Comparison of ENCODE assay signal across 18 cellular contexts in the genomic region with DNA sequence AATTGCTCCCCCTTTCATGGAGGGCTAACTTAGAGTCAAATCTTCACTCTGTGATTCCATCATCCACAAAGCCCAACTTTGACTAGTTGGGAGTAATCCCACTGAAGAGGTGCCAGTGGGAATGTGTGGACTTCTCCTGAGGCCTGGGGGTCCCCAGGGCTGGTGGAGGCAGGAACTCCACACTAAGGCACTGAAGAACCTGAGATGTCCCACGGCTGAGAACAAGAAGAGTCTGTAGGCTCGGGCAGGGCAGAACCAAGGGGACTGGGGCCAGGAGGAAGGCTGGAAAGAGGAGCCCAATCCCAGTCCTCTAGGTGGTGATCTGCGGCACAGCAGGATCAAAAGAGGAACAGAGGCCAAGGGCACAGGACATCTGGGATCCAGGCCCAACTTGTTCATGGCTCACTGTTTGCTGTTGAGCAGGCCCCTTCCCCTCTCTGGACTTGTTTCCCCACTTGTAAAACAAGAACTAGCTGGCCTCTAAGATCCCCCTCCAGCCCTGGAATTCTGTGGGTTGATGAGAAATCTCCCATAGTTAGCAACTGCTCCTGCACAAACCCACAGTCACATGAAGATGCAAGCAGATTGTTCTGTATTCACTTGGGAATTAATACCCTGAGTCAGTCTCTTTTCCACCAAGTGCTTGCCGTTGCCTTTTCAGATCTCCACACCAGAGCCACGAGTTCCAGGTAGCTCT. TPM values are rescaled to one million over a fixed set of nuclear protein-coding genes. Genes with fewer than 3 reads are reported as not detected.
DNase-seq lines count a peak whose midpoint lies in the region; ATAC-seq and TF ChIP-seq lines count a peak whose summit lies in the region.
"Had no signal": no experiment of that assay in that cellular context is flagged by ENCODE, and none has a peak within 500 bp of the region (broad histone marks: within the 10 kb centered on the region; RNA-seq: fewer than 3 reads in every experiment).

No MANE protein-coding gene starts in this region.

- H3K4me3 Mint-ChIP-seq in chondrocyte (ENCODE audit: unreplicated experiment), result peak overlapping the region; percentile 33
- H3K4me3 Mint-ChIP-seq in activated CD4-positive, alpha-beta T cell treated with anti-CD3 and anti-CD28 coated beads, Interleukin-2, amount 10 ng/mL, durations not matched to agents 24 days and 14 days, result no peak overlapping the region
- H3K4me3 Mint-ChIP-seq: activated naive CD8-positive, alpha-beta T cell treated with anti-CD3 and anti-CD28 coated beads for 36 hours; activated T-helper 1 cell treated with anti-CD3 and anti-CD28 coated beads, Interleukin-12 subunit alpha, Interleukin-12 subunit beta, Interleukin-2, Interleukin-4 antibody, amounts not matched to agents 30 ng/mL and 10 ng/mL and 1 ng/mL, durations not matched to agents 14 hours and 24 hours and 36 hours; memory B cell had no signal

- TF ChIP-seq CTCF in chondrocyte (IDR thresholded peaks at IDR 0.05) (no peak), omental fat pad (IDR thresholded peaks at IDR 0.05) (no peak)

- H3K36me3 Mint-ChIP-seq in chondrocyte (ENCODE audit: low read depth), result no peaks in the 10 kb centered on the region
- H3K36me3 Mint-ChIP-seq in activated CD4-positive, alpha-beta T cell treated with anti-CD3 and anti-CD28 coated beads, Interleukin-2, amount 10 ng/mL, durations not matched to agents 24 days and 14 days (ENCODE audit: low read depth), result no peaks in the 10 kb centered on the region
- H3K36me3 Mint-ChIP-seq: activated naive CD8-positive, alpha-beta T cell treated with anti-CD3 and anti-CD28 coated beads for 36 hours; memory B cell had no signal

- DNase-seq in Right ventricle myocardium inferior (ENCODE audit: missing footprints), result peak; percentile 33
- no peak for DNase-seq in left cardiac atrium
- DNase-seq in chondrocyte (ENCODE audit: low spot score), result no peak
- peak; percentile 20 for DNase-seq in mesenteric fat pad (ENCODE audit: low spot score)
- DNase-seq in stromal cell of bone marrow (ENCODE audit: low read depth), result peak; percentile 50
- DNase-seq in omental fat pad (ENCODE audit: low spot score), result no peak
- DNase-seq in activated CD4-positive, alpha-beta T cell treated with anti-CD3 and anti-CD28 coated beads, Interleukin-2, amount 10 ng/mL, durations not matched to agents 24 days and 14 days, result no peak
- DNase-seq: activated naive CD8-positive, alpha-beta T cell treated with anti-CD3 and anti-CD28 coated beads for 36 hours; EL; NCI-H1105; NCI-H2081 treated with DMSO at 0.1 percent for 48 hours; NCI-H510A; stimulated activated CD4-positive, alpha-beta T cell treated with anti-CD3 and anti-CD28 coated beads, Interleukin-15, amount 100 ng/mL, for 24 hours had no signal

- intact Hi-C loops in Right ventricle myocardium inferior (cut with DNase I), result loop anchor here (5.0 kb wide), 1 partner anchor 273 kb away; no protein-coding TSS in a partner anchor
- intact Hi-C loops in left cardiac atrium (cut with DNase I), result loop anchor here (5.0 to 10.0 kb wide), 6 partner anchors 65 to 875 kb away; partner anchors contain the start of genes POLR1E (in 1 of the 2) and SLC25A51 (in 1 of the 2)
- intact Hi-C loops in activated CD4-positive, alpha-beta T cell treated with anti-CD3 and anti-CD28 coated beads, Interleukin-2, amount 10 ng/mL, durations not matched to agents 24 days and 14 days (cut with micrococcal nuclease), result no loop called here

- peak overlapping the region; percentile 80 for H3K27ac Mint-ChIP-seq in chondrocyte (ENCODE audit: unreplicated experiment)
- no peak overlapping the region for H3K27ac Mint-ChIP-seq in activated CD4-positive, alpha-beta T cell treated with anti-CD3 and anti-CD28 coated beads, Interleukin-2, amount 10 ng/mL, durations not matched to agents 24 days and 14 days
- H3K27ac Mint-ChIP-seq: activated naive CD8-positive, alpha-beta T cell treated with anti-CD3 and anti-CD28 coated beads for 36 hours; activated T-helper 1 cell treated with anti-CD3 and anti-CD28 coated beads, Interleukin-12 subunit alpha, Interleukin-12 subunit beta, Interleukin-2, Interleukin-4 antibody, amounts not matched to agents 30 ng/mL and 10 ng/mL and 1 ng/mL, durations not matched to agents 14 hours and 24 hours and 36 hours; memory B cell had no signal

- ATAC-seq in Right ventricle myocardium inferior, result no peak
- no peak for ATAC-seq in left cardiac atrium
- ATAC-seq in omental fat pad (ENCODE audit: low FRiP score), result no peak
- no peak for ATAC-seq in HG03442 (IDR thresholded peaks at IDR 0.05; ENCODE audit: unreplicated experiment)
- ATAC-seq: activated CD4-positive, CD25-positive, alpha-beta regulatory T cell treated with anti-CD3 and anti-CD28 coated beads, Interleukin-2, amount 50 U/mL, for 24 hours; SK-N-SH treated with all-trans-retinoic acid at 6 μM for 48 hours had no signal

- H3K27me3 Mint-ChIP-seq in chondrocyte (ENCODE audit: low read depth), result no peaks in the 10 kb centered on the region
- H3K27me3 Mint-ChIP-seq in activated CD4-positive, alpha-beta T cell treated with anti-CD3 and anti-CD28 coated beads, Interleukin-2, amount 10 ng/mL, durations not matched to agents 24 days and 14 days, result no peaks in the 10 kb centered on the region
- H3K27me3 Mint-ChIP-seq: memory B cell had no signal

- peaks cover 63% of the 10 kb centered on the region for H3K4me1 Mint-ChIP-seq in chondrocyte (ENCODE audit: low read depth)
- peaks cover 4% of the 10 kb centered on the region for H3K4me1 Mint-ChIP-seq in activated CD4-positive, alpha-beta T cell treated with anti-CD3 and anti-CD28 coated beads, Interleukin-2, amount 10 ng/mL, durations not matched to agents 24 days and 14 days

- H3K9me3 Mint-ChIP-seq in chondrocyte (ENCODE audit: low read depth), result no peaks in the 10 kb centered on the region
- no peaks in the 10 kb centered on the region for H3K9me3 Mint-ChIP-seq in activated CD4-positive, alpha-beta T cell treated with anti-CD3 and anti-CD28 coated beads, Interleukin-2, amount 10 ng/mL, durations not matched to agents 24 days and 14 days
- H3K9me3 Mint-ChIP-seq: activated naive CD8-positive, alpha-beta T cell treated with anti-CD3 and anti-CD28 coated beads for 36 hours; activated T-helper 1 cell treated with anti-CD3 and anti-CD28 coated beads, Interleukin-12 subunit alpha, Interleukin-12 subunit beta, Interleukin-2, Interleukin-4 antibody, amounts not matched to agents 30 ng/mL and 10 ng/mL and 1 ng/mL, durations not matched to agents 14 hours and 24 hours and 36 hours; memory B cell had no signal

RNA-seq across cellular contexts. Expression of gene ALDH1B1, which starts 32.7 kb away (rescaled TPM):
- total RNA-seq in Right ventricle myocardium inferior (18.4 TPM), left cardiac atrium (10 to 100 TPM; 19.4 to 21.0 TPM), chondrocyte (36.8 to 74.6 TPM (median 74.2 TPM) in 3 replicates), mesenteric fat pad (26.3 TPM), omental fat pad (10 to 100 TPM; 12.0 to 28.0 (median 21.1) TPM)
- 35.2 and 36.5 TPM in 2 replicates for total RNA-seq in activated CD4-positive, alpha-beta T cell treated with anti-CD3 and anti-CD28 coated beads, Interleukin-2, amount 10 ng/mL, durations not matched to agents 24 days and 14 days

Comparison
In these comparisons a context has a peak if more than half of its experiments do, and no peak if none do; other contexts are left out.
1. DNase-seq: peak in Right ventricle myocardium inferior (single experiment), mesenteric fat pad (single experiment) and stromal cell of bone marrow (single experiment); none in left cardiac atrium (single experiment), chondrocyte (single experiment), omental fat pad (single experiment) and activated CD4-positive, alpha-beta T cell treated with anti-CD3 and anti-CD28 coated beads, Interleukin-2, amount 10 ng/mL, durations not matched to agents 24 days and 14 days (single experiment).